ENCODE assay signal across 12 cellular contexts in genomic region chr2:183490930-183491329, GRCh38.
DNase-seq lines count a peak whose midpoint lies in the region; ATAC-seq and TF ChIP-seq lines count a peak whose summit lies in the region.
"Had no signal": no experiment of that assay in that cellular context is flagged by ENCODE, and none has a peak within 500 bp of the region (broad histone marks: within the 10 kb centered on the region; RNA-seq: fewer than 3 reads in every experiment).

No MANE protein-coding gene starts in this region.

- H3K27ac ChIP-seq in PC-3 (ENCODE audit: low read length) (no peak overlapping the region), epithelial cell of prostate (no peak overlapping the region), neuronal stem cell (replicated peaks; ENCODE audit: low read length) (no peak overlapping the region)

- ATAC-seq in PC-3 = peak; percentile 78
- no peak for ATAC-seq in GM21515 (IDR thresholded peaks at IDR 0.05; ENCODE audit: unreplicated experiment)
- no peak for ATAC-seq in HG03039 (IDR thresholded peaks at IDR 0.05; ENCODE audit: unreplicated experiment)
- ATAC-seq: activated naive CD4-positive, alpha-beta T cell treated with anti-CD3 and anti-CD28 coated beads, Interleukin-2, amount 50 U/mL, for 72 hours had no signal

- WGBS in neuronal stem cell (ENCODE audit: extremely low coverage in 2 of 2, insufficient read length in 2 of 2, insufficient replicate concordance in 1 of 2), 2 donors = no CpG with 5 or more reads among the region's 2 CpGs

- H3K27me3 ChIP-seq in PC-3 (ENCODE audit: low read length) = no peaks in the 10 kb centered on the region
- H3K27me3 ChIP-seq in neuronal stem cell (ENCODE audit: control insufficient read depth in 3 of 3, insufficient read depth in 3 of 3, low read depth in 1 of 3, low read length in 3 of 3) = no peaks in the 10 kb centered on the region

- no peak overlapping the region for H3K14ac ChIP-seq in neuronal stem cell (ENCODE audit: low read length)

- no peaks in the 10 kb centered on the region for H3K9me2 ChIP-seq in PC-3 (replicated peaks; ENCODE audit: low read length)

- H3K36me3 ChIP-seq in PC-3 (ENCODE audit: low read depth, low read length) (no peaks in the 10 kb centered on the region), neuronal stem cell (replicated peaks in 1 of 2; ENCODE audit: control insufficient read depth in 2 of 2, insufficient read depth in 2 of 2, low read length in 2 of 2) (no peaks in the 10 kb centered on the region)

- H3K4me2 ChIP-seq in PC-3 (ENCODE audit: low read length) (no peak overlapping the region), neuronal stem cell (ENCODE audit: insufficient read depth, low read length, poor library complexity, severe bottlenecking) (no peak overlapping the region)

- DNase-seq in HCEC 1CT (peak; percentile 90), PC-3 (peak; percentile 62), epithelial cell of prostate (ENCODE audit: low read depth, low spot score) (peak; percentile 10), neuronal stem cell (ENCODE audit: low spot score) (no peak), OCI-M1 (lab: John Stamatoyannopoulos, UW) (no peak), NOMO-1 (lab: John Stamatoyannopoulos, UW; ENCODE audit: unreplicated experiment in 2 of 2) (no peak)
- DNase-seq: activated CD4-positive, alpha-beta T cell treated with anti-CD3 and anti-CD28 coated beads, Interleukin-2, amount 50 U/mL, for 4 hours; Calu3; NCI-H524 had no signal

- TF ChIP-seq CTCF in PC-3 (conservative IDR thresholded peaks at IDR 0.05; ENCODE audit: low read depth, low read length) = no peak

- POLR2A ChIA-PET in PC-3 (lab: Charles Lee; ENCODE audit: unreplicated experiment) = no interaction called here

- no peak overlapping the region for H2BK15ac ChIP-seq in neuronal stem cell (ENCODE audit: low read length)

- no peak overlapping the region for H2AK5ac ChIP-seq in neuronal stem cell (ENCODE audit: low read depth, low read length)

- H3F3A ChIP-seq in PC-3 (ENCODE audit: low read length, unreplicated experiment) = no peaks in the 10 kb centered on the region

- H4K20me1 ChIP-seq in PC-3 (ENCODE audit: low read length) = no peaks in the 10 kb centered on the region

- H3K4me1 ChIP-seq in PC-3 (ENCODE audit: insufficient read depth, low read length) = no peaks in the 10 kb centered on the region
- H3K4me1 ChIP-seq in neuronal stem cell (ENCODE audit: control insufficient read depth in 2 of 2, insufficient read depth in 1 of 2, low read depth in 1 of 2, low read length in 2 of 2) = no peaks in the 10 kb centered on the region

- H3K9me3 ChIP-seq in PC-3 (ENCODE audit: low read length) (no peaks in the 10 kb centered on the region), neuronal stem cell (replicated peaks in 1 of 2; ENCODE audit: control insufficient read depth in 2 of 2, insufficient read depth in 1 of 2, low read depth in 1 of 2, low read length in 2 of 2) (no peaks in the 10 kb centered on the region)

- no peak overlapping the region for H2BK120ac ChIP-seq in neuronal stem cell (ENCODE audit: low read depth, low read length)

- H3K79me1 ChIP-seq in neuronal stem cell (ENCODE audit: low read depth, low read length) = no peaks in the 10 kb centered on the region

- no peak overlapping the region for H4K8ac ChIP-seq in neuronal stem cell (ENCODE audit: low read depth, low read length)

- no TSS peak for BruUV-seq in PC-3 (replicated peaks; lab: Mats Ljungman, UMichigan)

- H3K18ac ChIP-seq in neuronal stem cell (ENCODE audit: low read length) = no peak overlapping the region

- H3K4ac ChIP-seq in neuronal stem cell (ENCODE audit: low read length) = no peak overlapping the region

- no peak overlapping the region for H2BK12ac ChIP-seq in neuronal stem cell (ENCODE audit: low read length)

- CTCF ChIA-PET in PC-3 (lab: Charles Lee) = no interaction called here

- H2AFZ ChIP-seq in PC-3 (ENCODE audit: low read length) (no peak overlapping the region), neuronal stem cell (ENCODE audit: low read length) (peak overlapping the region; percentile 14)

- intact Hi-C loops in PC-3 (cut with micrococcal nuclease) = no loop called here

- no peak overlapping the region for H4K91ac ChIP-seq in neuronal stem cell (ENCODE audit: low read depth, low read length, poor library complexity)

- H3K79me2 ChIP-seq in PC-3 (ENCODE audit: low read length) = no peaks in the 10 kb centered on the region

- H3K4me3 ChIP-seq in PC-3 (ENCODE audit: low read length) = no peak overlapping the region
- H3K4me3 ChIP-seq in neuronal stem cell (ENCODE audit: low read length in 2 of 2) = no peak overlapping the region

- H3K9ac ChIP-seq in PC-3 (ENCODE audit: low read length) (no peak overlapping the region), neuronal stem cell (ENCODE audit: low read depth, low read length, poor library complexity) (no peak overlapping the region)

- no peak overlapping the region for H2BK5ac ChIP-seq in neuronal stem cell (ENCODE audit: low read length)

- H3K23ac ChIP-seq in neuronal stem cell (ENCODE audit: low read depth, low read length, poor library complexity) = no peak overlapping the region

Comparison
In these comparisons a context has a peak if more than half of its experiments do, and no peak if none do; other contexts are left out.
1. DNase-seq: peak in HCEC 1CT (single experiment), PC-3 (single experiment) and epithelial cell of prostate (single experiment); none in neuronal stem cell (single experiment), OCI-M1 (single experiment) and NOMO-1 (0 of 2).